Comparison of ENCODE assay signal across 19 cellular contexts in the genomic region with DNA sequence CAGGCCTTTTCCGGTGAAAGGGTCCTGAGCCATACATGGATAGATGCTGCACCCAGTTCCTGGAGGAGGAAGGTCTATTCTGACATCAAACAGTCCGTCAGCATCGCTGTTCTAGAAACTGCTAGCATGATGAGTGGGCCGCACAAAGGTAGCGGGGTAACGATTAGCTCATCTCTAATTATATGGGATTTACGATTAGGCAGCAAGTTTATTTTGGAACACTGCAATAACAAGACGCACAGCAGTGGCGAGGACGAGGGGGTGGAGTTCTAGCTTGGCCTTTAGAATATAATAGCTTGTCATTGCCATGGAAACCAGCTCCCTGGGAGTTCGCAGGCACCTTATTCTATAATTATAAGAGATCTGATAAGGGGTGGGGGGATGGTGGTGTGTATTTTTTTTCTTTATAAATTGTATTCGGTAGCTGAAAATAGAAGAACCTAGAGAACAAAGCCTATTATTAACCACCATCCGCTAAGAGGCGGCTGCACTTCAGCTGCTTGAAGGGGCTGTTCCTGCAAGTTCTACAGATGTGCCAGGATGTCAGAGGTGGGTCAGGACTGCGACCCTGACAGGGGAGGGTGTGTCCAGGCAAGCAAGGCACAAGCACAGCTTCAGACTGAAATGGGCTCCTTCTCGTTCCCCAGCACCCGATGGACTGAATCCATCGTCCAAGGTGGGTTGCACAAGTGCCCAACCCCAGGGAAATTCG.
DNase-seq lines count a peak whose midpoint lies in the region; ATAC-seq and TF ChIP-seq lines count a peak whose summit lies in the region.
"Had no signal": no experiment of that assay in that cellular context is flagged by ENCODE, and none has a peak within 500 bp of the region (broad histone marks: within the 10 kb centered on the region; RNA-seq: fewer than 3 reads in every experiment).

No MANE protein-coding gene starts in this region.

- peak overlapping the region; percentile 68 for H3K9ac ChIP-seq in neural cell (ENCODE audit: low read length)

- peaks cover 3% of the 10 kb centered on the region for H3K27me3 Mint-ChIP-seq in endothelial cell (ENCODE audit: unreplicated experiment)

- in situ Hi-C loops in astrocyte of the spinal cord (cut with HindIII; ENCODE audit: low sequenced_read_pairs) = no loop called here

- H3K4me3 ChIP-seq in astrocyte of the spinal cord (ENCODE audit: low read depth, low read length) = no peak overlapping the region
- H3K4me3 ChIP-seq in neural cell (ENCODE audit: low read length) = peak overlapping the region; percentile 58
- H3K4me3 ChIP-seq: Peyer's patch, upper lobe of right lung had no signal

- H3K27ac ChIP-seq in neural cell (ENCODE audit: low read length) = peak overlapping the region; percentile 91
- H3K27ac ChIP-seq: brain microvascular endothelial cell, Peyer's patch, upper lobe of right lung had no signal

- H4K20me1 ChIP-seq in neural cell (ENCODE audit: insufficient read depth) = no peaks in the 10 kb centered on the region

- H3K9me2 ChIP-seq in neural cell (ENCODE audit: insufficient read depth, low read length) = no peaks in the 10 kb centered on the region

- no peak for TF ChIP-seq POLR2A in erythroblast (IDR thresholded peaks at IDR 0.05; ENCODE audit: low read length)

- no peaks in the 10 kb centered on the region for H3K79me2 ChIP-seq in neural cell (replicated peaks; ENCODE audit: insufficient read depth, low read length)

- DNase-seq in D341Med (ENCODE audit: low spot score) = peak; percentile 57
- peak; percentile 91 for DNase-seq in NCI-H1417 treated with DMSO at 0.1 percent for 48 hours (lab: John Stamatoyannopoulos, UW)
- peak; percentile 28 for DNase-seq in astrocyte of the spinal cord (ENCODE audit: low read depth, low spot score)
- DNase-seq in endothelial cell (ENCODE audit: low spot score) = no peak
- DNase-seq in mesenteric fat pad (ENCODE audit: low spot score) = no peak
- no peak for DNase-seq in erythroblast (lab: John Stamatoyannopoulos, UW)
- DNase-seq: activated effector memory CD4-positive, alpha-beta T cell treated with Interleukin-2 at 50 U/mL for 16 hours; brain microvascular endothelial cell; effector CD4-positive, alpha-beta T cell; NCI-H1048; NCI-H524 treated with DMSO at 0.1 percent for 48 hours; Peyer's patch; upper lobe of right lung had no signal

- no peak for TF ChIP-seq CTCF in astrocyte of the spinal cord (IDR thresholded peaks at IDR 0.05; ENCODE audit: low read depth, low read length)
- no peak for TF ChIP-seq CTCF in neural cell (IDR thresholded peaks at IDR 0.05; ENCODE audit: poor library complexity, severe bottlenecking)
- no peak for TF ChIP-seq CTCF in endothelial cell (IDR thresholded peaks at IDR 0.05; ENCODE audit: unreplicated experiment)

- H3K27ac Mint-ChIP-seq in endothelial cell (ENCODE audit: unreplicated experiment) = no peak overlapping the region
- H3K27ac Mint-ChIP-seq: B cell; IgD-negative memory B cell; natural killer cell treated with Interleukin-12 subunit alpha and Interleukin-12 subunit beta and Interleukin-15 and Interleukin-18, amount 100 ng/mL, for 72 hours; stimulated activated effector memory CD8-positive, alpha-beta T cell treated with anti-CD3 and anti-CD28 coated beads, Interleukin-12 subunit alpha, Interleukin-12 subunit beta, amount 100 ng/mL, for 72 hours had no signal

- no peaks in the 10 kb centered on the region for H3K36me3 ChIP-seq in neural cell (ENCODE audit: insufficient read depth, low read length)
- H3K36me3 ChIP-seq: brain microvascular endothelial cell, Peyer's patch, upper lobe of right lung had no signal

- peaks cover 6% of the 10 kb centered on the region for H3K4me1 Mint-ChIP-seq in endothelial cell (ENCODE audit: unreplicated experiment)
- H3K4me1 Mint-ChIP-seq: B cell; IgD-negative memory B cell; stimulated activated effector memory CD8-positive, alpha-beta T cell treated with anti-CD3 and anti-CD28 coated beads, Interleukin-12 subunit alpha, Interleukin-12 subunit beta, amount 100 ng/mL, for 72 hours had no signal

- ATAC-seq in HG03280 (IDR thresholded peaks at IDR 0.05; ENCODE audit: unreplicated experiment) = no peak
- ATAC-seq: stimulated activated effector memory CD8-positive, alpha-beta T cell treated with anti-CD3 and anti-CD28 coated beads, Interleukin-12 subunit alpha, Interleukin-12 subunit beta, amount 100 ng/mL, for 72 hours had no signal

- H3K9me3 ChIP-seq in neural cell (ENCODE audit: low read length) = no peaks in the 10 kb centered on the region
- H3K9me3 ChIP-seq: Peyer's patch, upper lobe of right lung had no signal

- peak; percentile 69 for TF ChIP-seq EP300 in neural cell (conservative IDR thresholded peaks at IDR 0.05; ENCODE audit: poor library complexity, severe bottlenecking)

- no peaks in the 10 kb centered on the region for H3K9me3 Mint-ChIP-seq in endothelial cell (ENCODE audit: unreplicated experiment)
- H3K9me3 Mint-ChIP-seq: natural killer cell treated with Interleukin-12 subunit alpha and Interleukin-12 subunit beta and Interleukin-15 and Interleukin-18, amount 100 ng/mL, for 72 hours; stimulated activated effector memory CD8-positive, alpha-beta T cell treated with anti-CD3 and anti-CD28 coated beads, Interleukin-12 subunit alpha, Interleukin-12 subunit beta, amount 100 ng/mL, for 72 hours had no signal

- peak overlapping the region; percentile 48 for H3K4me2 ChIP-seq in neural cell (ENCODE audit: low read length)

- TF ChIP-seq RAD21 in neural cell (conservative IDR thresholded peaks at IDR 0.05) = peak; percentile 25

- no peaks in the 10 kb centered on the region for H3F3A ChIP-seq in neural cell (ENCODE audit: insufficient read depth, low read length, poor library complexity, severe bottlenecking)

- no peaks in the 10 kb centered on the region for H3K27me3 ChIP-seq in neural cell (ENCODE audit: insufficient read depth, low read depth, low read length)
- H3K27me3 ChIP-seq: brain microvascular endothelial cell, Peyer's patch, upper lobe of right lung had no signal

- no peak overlapping the region for H3K4me3 Mint-ChIP-seq in endothelial cell (ENCODE audit: unreplicated experiment)
- H3K4me3 Mint-ChIP-seq: B cell; IgD-negative memory B cell; natural killer cell treated with Interleukin-12 subunit alpha and Interleukin-12 subunit beta and Interleukin-15 and Interleukin-18, amount 100 ng/mL, for 72 hours; stimulated activated effector memory CD8-positive, alpha-beta T cell treated with anti-CD3 and anti-CD28 coated beads, Interleukin-12 subunit alpha, Interleukin-12 subunit beta, amount 100 ng/mL, for 72 hours had no signal

- peak overlapping the region; percentile 35 for H2AFZ ChIP-seq in neural cell (ENCODE audit: low read depth, low read length)

- no peaks in the 10 kb centered on the region for H3K36me3 Mint-ChIP-seq in endothelial cell (ENCODE audit: low read depth, unreplicated experiment)
- H3K36me3 Mint-ChIP-seq: IgD-negative memory B cell; natural killer cell treated with Interleukin-12 subunit alpha and Interleukin-12 subunit beta and Interleukin-15 and Interleukin-18, amount 100 ng/mL, for 72 hours; stimulated activated effector memory CD8-positive, alpha-beta T cell treated with anti-CD3 and anti-CD28 coated beads, Interleukin-12 subunit alpha, Interleukin-12 subunit beta, amount 100 ng/mL, for 72 hours had no signal

TF ChIP-seq in neural cell, 6 proteins besides CTCF, POLR2A, EP300 and RAD21:
- TF ChIP-seq POLR2AphosphoS5 (IDR thresholded peaks at IDR 0.05) = peak; percentile 53
- TF ChIP-seq EZH2 (IDR thresholded peaks at IDR 0.05; ENCODE audit: borderline replicate concordance, insufficient read depth, low read length, poor library complexity, severe bottlenecking) = no peak

Comparison
In these comparisons a context has a peak if more than half of its experiments do, and no peak if none do; other contexts are left out.
1. DNase-seq: peak in D341Med (single experiment), NCI-H1417 treated with DMSO at 0.1 percent for 48 hours (single experiment) and astrocyte of the spinal cord (single experiment); none in endothelial cell (single experiment), mesenteric fat pad (single experiment) and erythroblast (0 of 2).